8 cellular contexts compared by ENCODE assay signal in the genomic region with DNA sequence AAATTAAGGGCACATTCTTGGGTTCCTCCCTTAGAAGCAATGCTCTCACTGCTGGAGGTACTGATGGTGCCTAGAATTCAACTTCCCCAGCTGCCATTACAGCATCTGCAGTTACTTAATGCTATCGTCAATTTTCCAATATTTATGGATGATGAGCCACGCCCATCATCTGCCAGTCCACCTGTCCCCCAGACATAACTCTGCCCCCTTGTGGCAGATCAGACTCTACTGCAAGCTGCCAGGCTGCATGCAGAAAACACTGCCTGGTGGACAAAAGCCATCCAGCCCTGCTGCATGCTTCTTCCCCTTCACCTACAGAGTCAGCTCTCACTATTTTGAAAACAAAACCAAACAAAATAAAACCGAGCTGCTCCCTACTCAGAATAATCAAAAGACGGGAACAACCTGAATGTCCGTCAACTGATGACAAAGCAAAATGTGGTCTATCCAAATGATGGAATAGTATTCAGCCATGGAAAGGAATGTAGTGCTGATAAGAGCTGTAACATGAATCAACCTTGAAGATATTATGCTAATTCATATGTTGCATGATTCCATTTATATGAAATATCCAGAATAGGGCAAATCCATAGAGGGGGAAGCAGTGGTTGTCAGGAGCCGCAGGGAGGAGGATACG.
A peak's percentile ranks its signal among the peaks of the same experiment; 100 is the strongest.
DNase-seq lines count a peak whose midpoint lies in the region; ATAC-seq and TF ChIP-seq lines count a peak whose summit lies in the region.

No MANE protein-coding gene starts in this region.

- 59% methylated on average over 7 of the region's 7 CpGs for WGBS in liver

- no peaks in the 10 kb centered on the region for H3K27me3 Mint-ChIP-seq in activated naive CD8-positive, alpha-beta T cell treated with anti-CD3 and anti-CD28 coated beads, Interleukin-2, amount 50 U/mL, for 24 hours

- H3K9me3 ChIP-seq in liver (ENCODE audit: control insufficient read depth in 4 of 4, low read length in 3 of 4) = no peaks in the 10 kb centered on the region

- no peaks in the 10 kb centered on the region for H3K36me3 ChIP-seq in liver (ENCODE audit: control insufficient read depth in 4 of 4, insufficient read depth in 3 of 4, low read depth in 1 of 4, low read length in 3 of 4)

- H3K27ac Mint-ChIP-seq in activated naive CD8-positive, alpha-beta T cell treated with anti-CD3 and anti-CD28 coated beads, Interleukin-2, amount 50 U/mL, for 24 hours = no peak overlapping the region

- DNase-seq in DMS 273 (lab: John Stamatoyannopoulos, UW; ENCODE audit: unreplicated experiment) = peak; percentile 81
- peak; percentile 34 for DNase-seq in GM19238 (ENCODE audit: insufficient read length, low spot score)
- DNase-seq in NCI-H82 treated with DMSO at 0.1 percent for 48 hours (lab: John Stamatoyannopoulos, UW; ENCODE audit: unreplicated experiment) = peak; percentile 13
- DNase-seq in activated naive CD8-positive, alpha-beta T cell treated with anti-CD3 and anti-CD28 coated beads, Interleukin-2, amount 50 U/mL, for 24 hours = peak; percentile 44
- DNase-seq in putamen (ENCODE audit: low spot score) = no peak
- no peak for DNase-seq in activated effector memory CD4-positive, alpha-beta T cell treated with anti-CD3 and anti-CD28 coated beads, Interleukin-2, amount 50 U/mL, for 16 hours

- H3K9me3 Mint-ChIP-seq in activated naive CD8-positive, alpha-beta T cell treated with anti-CD3 and anti-CD28 coated beads, Interleukin-2, amount 50 U/mL, for 24 hours = no peaks in the 10 kb centered on the region

- H3K4me1 Mint-ChIP-seq in activated naive CD8-positive, alpha-beta T cell treated with anti-CD3 and anti-CD28 coated beads, Interleukin-2, amount 50 U/mL, for 24 hours = peaks cover 19% of the 10 kb centered on the region

- TF ChIP-seq CTCF in liver (IDR thresholded peaks at IDR 0.05; ENCODE audit: low read depth, low read length, missing input control) = peak; percentile 93

- TF ChIP-seq RAD21 in liver (IDR thresholded peaks at IDR 0.05) = peak; percentile 90 to 98

- H3K27ac ChIP-seq in liver (ENCODE audit: low read depth in 1 of 2, low read length in 2 of 2) = no peak overlapping the region

- H3K4me3 ChIP-seq in liver (ENCODE audit: low read depth in 1 of 3, low read length in 3 of 3) = peak overlapping the region; percentile 9 to 60 (median 35)

- no peaks in the 10 kb centered on the region for H3K27me3 ChIP-seq in liver (ENCODE audit: control insufficient read depth in 4 of 4, insufficient read depth in 4 of 4, low read length in 3 of 4)

- no peak overlapping the region for H3K4me3 Mint-ChIP-seq in activated naive CD8-positive, alpha-beta T cell treated with anti-CD3 and anti-CD28 coated beads, Interleukin-2, amount 50 U/mL, for 24 hours

- H3K4me1 ChIP-seq in liver (ENCODE audit: control insufficient read depth in 4 of 4, insufficient read depth in 4 of 4, low read length in 3 of 4) = peaks cover 2 to 8% (median 3%) of the 10 kb centered on the region in 4 donors

- peak; percentile 63 for ATAC-seq in HG03135 (IDR thresholded peaks at IDR 0.05; ENCODE audit: unreplicated experiment)
- ATAC-seq in activated naive CD8-positive, alpha-beta T cell treated with anti-CD3 and anti-CD28 coated beads, Interleukin-2, amount 50 U/mL, for 24 hours = peak; percentile 65

- H3K36me3 Mint-ChIP-seq in activated naive CD8-positive, alpha-beta T cell treated with anti-CD3 and anti-CD28 coated beads, Interleukin-2, amount 50 U/mL, for 24 hours (ENCODE audit: low read depth) = no peaks in the 10 kb centered on the region

- H3K9ac ChIP-seq in liver (ENCODE audit: low read depth in 1 of 2, low read length in 2 of 2) = no peak overlapping the region

TF ChIP-seq in liver, 16 proteins besides CTCF, POLR2A, EP300 and RAD21:
- TF ChIP-seq HNF4G (IDR thresholded peaks at IDR 0.05) (no peak), JUND (IDR thresholded peaks at IDR 0.05) (no peak), HNF4A (conservative IDR thresholded peaks at IDR 0.05) (no peak), TAF1 (conservative IDR thresholded peaks at IDR 0.05) (no peak), YY1 (IDR thresholded peaks at IDR 0.05) (no peak), NR2F2 (IDR thresholded peaks at IDR 0.05) (no peak), RXRA (IDR thresholded peaks at IDR 0.05) (peak in 1 of 2 donors; percentile 32), SP1 (IDR thresholded peaks at IDR 0.05) (peak; percentile 8), FOXA1 (IDR thresholded peaks at IDR 0.05) (no peak)
- TF ChIP-seq, protein P1, sequence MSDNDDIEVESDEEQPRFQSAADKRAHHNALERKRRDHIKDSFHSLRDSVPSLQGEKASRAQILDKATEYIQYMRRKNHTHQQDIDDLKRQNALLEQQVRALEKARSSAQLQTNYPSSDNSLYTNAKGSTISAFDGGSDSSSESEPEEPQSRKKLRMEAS (IDR thresholded peaks at IDR 0.05) = peak; percentile 23
- TF ChIP-seq, protein P2, sequence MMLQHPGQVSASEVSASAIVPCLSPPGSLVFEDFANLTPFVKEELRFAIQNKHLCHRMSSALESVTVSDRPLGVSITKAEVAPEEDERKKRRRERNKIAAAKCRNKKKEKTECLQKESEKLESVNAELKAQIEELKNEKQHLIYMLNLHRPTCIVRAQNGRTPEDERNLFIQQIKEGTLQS (IDR thresholded peaks at IDR 0.05) = no peak
- TF ChIP-seq, protein P3, sequence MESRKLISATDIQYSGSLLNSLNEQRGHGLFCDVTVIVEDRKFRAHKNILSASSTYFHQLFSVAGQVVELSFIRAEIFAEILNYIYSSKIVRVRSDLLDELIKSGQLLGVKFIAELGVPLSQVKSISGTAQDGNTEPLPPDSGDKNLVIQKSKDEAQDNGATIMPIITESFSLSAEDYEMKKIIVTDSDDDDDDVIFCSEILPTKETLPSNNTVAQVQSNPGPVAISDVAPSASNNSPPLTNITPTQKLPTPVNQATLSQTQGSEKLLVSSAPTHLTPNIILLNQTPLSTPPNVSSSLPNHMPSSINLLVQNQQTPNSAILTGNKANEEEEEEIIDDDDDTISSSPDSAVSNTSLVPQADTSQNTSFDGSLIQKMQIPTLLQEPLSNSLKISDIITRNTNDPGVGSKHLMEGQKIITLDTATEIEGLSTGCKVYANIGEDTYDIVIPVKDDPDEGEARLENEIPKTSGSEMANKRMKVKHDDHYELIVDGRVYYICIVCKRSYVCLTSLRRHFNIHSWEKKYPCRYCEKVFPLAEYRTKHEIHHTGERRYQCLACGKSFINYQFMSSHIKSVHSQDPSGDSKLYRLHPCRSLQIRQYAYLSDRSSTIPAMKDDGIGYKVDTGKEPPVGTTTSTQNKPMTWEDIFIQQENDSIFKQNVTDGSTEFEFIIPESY (IDR thresholded peaks at IDR 0.05) = no peak

Comparison
In these comparisons a context has a peak if more than half of its experiments do, and no peak if none do; other contexts are left out.
1. DNase-seq: peak in DMS 273 (single experiment), GM19238 (single experiment), NCI-H82 treated with DMSO at 0.1 percent for 48 hours (single experiment) and activated naive CD8-positive, alpha-beta T cell treated with anti-CD3 and anti-CD28 coated beads, Interleukin-2, amount 50 U/mL, for 24 hours (single experiment); none in putamen (single experiment) and activated effector memory CD4-positive, alpha-beta T cell treated with anti-CD3 and anti-CD28 coated beads, Interleukin-2, amount 50 U/mL, for 16 hours (single experiment).